Comparison of ENCODE assay signal across 13 cellular contexts in the genomic region with DNA sequence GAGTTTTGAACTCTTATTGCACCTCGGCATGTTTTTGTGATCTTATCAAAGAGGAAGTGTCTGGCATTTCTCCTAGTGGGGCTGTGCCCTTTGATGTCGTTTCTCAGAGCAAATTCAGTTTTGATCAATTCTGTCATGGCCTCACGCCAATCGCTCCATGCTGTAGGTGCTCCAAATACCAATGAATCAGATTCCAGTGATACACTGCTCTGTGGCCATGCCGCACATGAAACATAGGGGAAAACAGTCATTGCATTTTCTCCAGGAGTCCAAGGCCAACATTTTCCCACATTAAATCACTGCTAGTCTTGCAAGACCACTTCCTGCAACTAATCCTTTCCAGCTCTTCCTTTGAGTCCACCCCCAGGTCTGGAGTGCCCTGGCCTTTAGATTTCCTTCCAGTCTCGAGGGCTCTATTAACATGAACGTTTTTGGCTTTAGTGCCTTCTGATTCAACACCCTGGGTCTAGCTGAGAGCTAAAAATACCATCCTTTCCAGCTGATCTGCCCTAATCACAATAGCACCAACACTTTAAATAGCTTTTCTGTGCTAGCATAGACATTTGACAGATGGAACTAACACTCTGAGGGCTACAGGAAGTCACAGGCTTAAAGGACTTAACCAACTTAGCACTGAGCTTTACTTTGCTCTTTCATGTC. TPM values are rescaled to one million over a fixed set of nuclear protein-coding genes. Genes with fewer than 3 reads are reported as not detected.
A peak's percentile ranks its signal among the peaks of the same experiment; 100 is the strongest.
DNase-seq lines count a peak whose midpoint lies in the region; ATAC-seq and TF ChIP-seq lines count a peak whose summit lies in the region.
"Had no signal": no experiment of that assay in that cellular context is flagged by ENCODE, and none has a peak within 500 bp of the region (broad histone marks: within the 10 kb centered on the region; RNA-seq: fewer than 3 reads in every experiment).

No MANE protein-coding gene starts in this region.

- CTCF ChIA-PET in T-cell (lab: Charles Lee), result interaction anchor here in 1 of 2 donors (1.0 kb wide), 1 partner anchor 10 kb away, joined by 4 read pairs; no protein-coding TSS in a partner anchor

- H3K27ac ChIP-seq in heart left ventricle, result peak overlapping the region; percentile 74 to 90 (median 84)

- WGBS in heart left ventricle, 4 donors, result 9 to 15% (median 13%) methylated on average over 7 of the region's 7 CpGs

- H3K4me3 ChIP-seq in heart left ventricle, result peak overlapping the region in 2 of 12 donors; percentile 8 to 18

- DNase-seq in ELR (ENCODE audit: low read depth) (peak; percentile 96), T-cell (no peak), heart left ventricle (peak in 2 of 5 donors; percentile 28 to 54), pulmonary artery endothelial cell (ENCODE audit: low read depth, low spot score) (peak; percentile 78), germinal center (ENCODE audit: low spot score) (no peak), NCI-H510A (lab: John Stamatoyannopoulos, UW) (no peak), superior temporal gyrus (ENCODE audit: extremely low spot score) (no peak), AML-193 (lab: John Stamatoyannopoulos, UW) (no peak)
- DNase-seq: activated T-cell treated with anti-CD3 and anti-CD28 coated beads, Interleukin-2, amount 50 U/mL, for 48 hours; GF-D8; naive thymus-derived CD4-positive, alpha-beta T cell; NCI-H146; SW 1271 had no signal

- no peak for TF ChIP-seq CTCF in heart left ventricle (IDR thresholded peaks at IDR 0.05)

- H3K9me3 ChIP-seq in heart left ventricle, result no peaks in the 10 kb centered on the region

- ATAC-seq in T-cell (replicated peaks in 1 of 4), result peak in 3 of 4 experiments; percentile 26 to 51 (median 49)
- peak; percentile 87 to 95 (median 93) for ATAC-seq in heart left ventricle
- ATAC-seq: naive thymus-derived CD4-positive, alpha-beta T cell had no signal

- peak in 1 of 2 donors; percentile 43 for TF ChIP-seq POLR2A in heart left ventricle (IDR thresholded peaks at IDR 0.05)

- H3K36me3 ChIP-seq in heart left ventricle, result peaks cover 0 to 90% (median 58%) of the 10 kb centered on the region in 9 donors

- peak overlapping the region in 1 of 2 donors; percentile 9 for H3K27ac Mint-ChIP-seq in T-cell
- H3K27ac Mint-ChIP-seq: naive thymus-derived CD4-positive, alpha-beta T cell had no signal

- no peaks in the 10 kb centered on the region for H3K9me3 Mint-ChIP-seq in T-cell
- H3K9me3 Mint-ChIP-seq: naive thymus-derived CD4-positive, alpha-beta T cell had no signal

- H3K36me3 Mint-ChIP-seq in T-cell, result peaks cover 38% of the 10 kb centered on the region

- POLR2A ChIA-PET in T-cell (lab: Charles Lee), result no interaction called here

- H3K27me3 Mint-ChIP-seq in T-cell, result no peaks in the 10 kb centered on the region
- H3K27me3 Mint-ChIP-seq: naive thymus-derived CD4-positive, alpha-beta T cell had no signal

- H3K4me1 Mint-ChIP-seq in T-cell, result peaks cover 11 to 26% (median 23%) of the 10 kb centered on the region in 3 donors

- peaks cover 3 to 77% (median 43%) of the 10 kb centered on the region in 12 donors for H3K4me1 ChIP-seq in heart left ventricle

- H3K27me3 ChIP-seq in heart left ventricle, result no peaks in the 10 kb centered on the region

- H3K4me3 Mint-ChIP-seq in T-cell, result no peak overlapping the region
- H3K4me3 Mint-ChIP-seq: naive thymus-derived CD4-positive, alpha-beta T cell had no signal

- intact Hi-C loops in heart left ventricle (cut with DNase I), result no loop called here

RNA-seq across cellular contexts. Expression of gene RASL10B, which starts 18.2 kb away (rescaled TPM):
- under 1 TPM; 0.38 to 0.56 (median 0.39) TPM for total RNA-seq in T-cell
- total RNA-seq in heart left ventricle, result 10 to 100 TPM in 5 of 9 donors, 1 to 10 TPM in 4; 8.2 to 78.7 (median 13.0) TPM
- 10 to 100 TPM in 1 of 2 donors, 1 to 10 TPM in 1; 7.6 to 12.2 TPM for polyA plus RNA-seq in heart left ventricle
- total RNA-seq in pulmonary artery endothelial cell, result 0.20 and 0.49 TPM in 2 replicates

RNA-seq across cellular contexts. Expression of gene GAS2L2, which starts 39.8 kb away (rescaled TPM):
- total RNA-seq in T-cell (under 1 TPM in 4 of 5 donors, not detected in 1; 0.07 to 0.26 (median 0.21) TPM), heart left ventricle (under 1 TPM in 4 of 9 donors, not detected in 5; 0.10 to 0.28 (median 0.12) TPM), pulmonary artery endothelial cell (not detected in 2 replicates)
- polyA plus RNA-seq in heart left ventricle, result under 1 TPM in 1 of 2 donors, not detected in 1; 0.06 TPM
- polyA plus RNA-seq: naive thymus-derived CD4-positive, alpha-beta T cell had no signal

RNA-seq across cellular contexts. Expression of gene C17orf50, which starts 47.5 kb away (rescaled TPM):
- total RNA-seq in T-cell, result not detected
- total RNA-seq in heart left ventricle, result not detected
- polyA plus RNA-seq in heart left ventricle, result under 1 TPM in 1 of 2 donors, not detected in 1; 0.19 TPM
- not detected in 2 replicates for total RNA-seq in pulmonary artery endothelial cell
- total RNA-seq: naive thymus-derived CD4-positive, alpha-beta T cell had no signal

Comparison
In these comparisons a context has a peak if more than half of its experiments do, and no peak if none do; other contexts are left out.
1. DNase-seq: peak in ELR (single experiment) and pulmonary artery endothelial cell (single experiment); none in T-cell (0 of 34), germinal center (single experiment), NCI-H510A (single experiment), superior temporal gyrus (single experiment) and AML-193 (0 of 2).